2 cellular contexts compared by ENCODE assay signal in the genomic region with DNA sequence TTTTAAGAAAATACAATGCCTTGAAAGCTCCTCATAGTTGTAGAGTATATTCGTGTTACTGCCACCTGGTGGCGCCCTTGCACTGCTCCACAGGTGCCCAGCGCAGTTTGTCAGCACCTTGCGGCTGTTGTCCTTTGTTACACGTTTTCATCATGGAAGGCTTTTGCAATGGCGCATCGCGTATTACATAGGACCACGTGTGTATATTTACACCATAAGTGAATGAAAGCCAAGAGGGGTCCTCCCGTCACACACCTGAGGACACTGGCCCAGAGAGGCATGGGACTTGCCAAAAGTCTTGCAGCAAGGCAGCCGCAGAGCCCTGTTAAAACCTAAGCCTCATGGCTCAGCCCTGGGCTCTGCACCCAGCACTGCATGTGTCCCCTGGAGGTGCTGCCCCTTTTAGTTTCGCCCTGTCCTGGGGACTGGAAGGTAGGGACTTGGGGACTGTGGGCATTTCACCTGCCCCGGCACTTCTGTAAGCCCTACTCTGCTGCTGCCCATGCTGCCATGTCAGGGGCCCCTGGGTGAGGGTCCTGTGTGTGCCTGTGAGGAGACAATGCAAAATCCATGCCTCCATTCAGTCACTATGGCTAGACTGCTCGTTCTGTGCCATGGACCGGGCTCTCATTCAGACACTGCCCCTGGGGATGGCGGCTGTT.
TF ChIP-seq lines count a peak whose summit lies in the region.

No MANE protein-coding gene starts in this region.

TF ChIP-seq in IMR-90, 13 proteins besides CTCF, POLR2A, EP300 and RAD21:
- TF ChIP-seq, protein P1, sequence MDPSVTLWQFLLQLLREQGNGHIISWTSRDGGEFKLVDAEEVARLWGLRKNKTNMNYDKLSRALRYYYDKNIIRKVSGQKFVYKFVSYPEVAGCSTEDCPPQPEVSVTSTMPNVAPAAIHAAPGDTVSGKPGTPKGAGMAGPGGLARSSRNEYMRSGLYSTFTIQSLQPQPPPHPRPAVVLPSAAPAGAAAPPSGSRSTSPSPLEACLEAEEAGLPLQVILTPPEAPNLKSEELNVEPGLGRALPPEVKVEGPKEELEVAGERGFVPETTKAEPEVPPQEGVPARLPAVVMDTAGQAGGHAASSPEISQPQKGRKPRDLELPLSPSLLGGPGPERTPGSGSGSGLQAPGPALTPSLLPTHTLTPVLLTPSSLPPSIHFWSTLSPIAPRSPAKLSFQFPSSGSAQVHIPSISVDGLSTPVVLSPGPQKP (IDR thresholded peaks at IDR 0.05; ENCODE audit: borderline replicate concordance, low read depth, low read length), result no peak
- TF ChIP-seq, protein P2, sequence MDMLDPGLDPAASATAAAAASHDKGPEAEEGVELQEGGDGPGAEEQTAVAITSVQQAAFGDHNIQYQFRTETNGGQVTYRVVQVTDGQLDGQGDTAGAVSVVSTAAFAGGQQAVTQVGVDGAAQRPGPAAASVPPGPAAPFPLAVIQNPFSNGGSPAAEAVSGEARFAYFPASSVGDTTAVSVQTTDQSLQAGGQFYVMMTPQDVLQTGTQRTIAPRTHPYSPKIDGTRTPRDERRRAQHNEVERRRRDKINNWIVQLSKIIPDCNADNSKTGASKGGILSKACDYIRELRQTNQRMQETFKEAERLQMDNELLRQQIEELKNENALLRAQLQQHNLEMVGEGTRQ (IDR thresholded peaks at IDR 0.05; ENCODE audit: low read depth, low read length), result no peak
- TF ChIP-seq MXI1 (IDR thresholded peaks at IDR 0.05; ENCODE audit: borderline replicate concordance, low read depth, low read length) (peak; percentile 57; the same call in 1 of the 2 replicates), RFX5 (IDR thresholded peaks at IDR 0.05; ENCODE audit: low read depth, low read length) (no peak), CEBPB (IDR thresholded peaks at IDR 0.05; ENCODE audit: low read depth, low read length) (peak; percentile 50; the same call in 1 of the 2 replicates), SMC3 (IDR thresholded peaks at IDR 0.05; ENCODE audit: low read depth, low read length) (peak; percentile 85), BHLHE40 (IDR thresholded peaks at IDR 0.05; ENCODE audit: low read depth, low read length) (peak; percentile 14; the same call in 1 of the 2 replicates)

TF ChIP-seq in neural cell, 6 proteins besides CTCF, POLR2A, EP300 and RAD21:
- TF ChIP-seq MXI1 (conservative IDR thresholded peaks at IDR 0.05; ENCODE audit: poor library complexity, severe bottlenecking) (peak; percentile 82), SMC3 (conservative IDR thresholded peaks at IDR 0.05; ENCODE audit: poor library complexity) (peak; percentile 94)
- TF ChIP-seq, protein P3, sequence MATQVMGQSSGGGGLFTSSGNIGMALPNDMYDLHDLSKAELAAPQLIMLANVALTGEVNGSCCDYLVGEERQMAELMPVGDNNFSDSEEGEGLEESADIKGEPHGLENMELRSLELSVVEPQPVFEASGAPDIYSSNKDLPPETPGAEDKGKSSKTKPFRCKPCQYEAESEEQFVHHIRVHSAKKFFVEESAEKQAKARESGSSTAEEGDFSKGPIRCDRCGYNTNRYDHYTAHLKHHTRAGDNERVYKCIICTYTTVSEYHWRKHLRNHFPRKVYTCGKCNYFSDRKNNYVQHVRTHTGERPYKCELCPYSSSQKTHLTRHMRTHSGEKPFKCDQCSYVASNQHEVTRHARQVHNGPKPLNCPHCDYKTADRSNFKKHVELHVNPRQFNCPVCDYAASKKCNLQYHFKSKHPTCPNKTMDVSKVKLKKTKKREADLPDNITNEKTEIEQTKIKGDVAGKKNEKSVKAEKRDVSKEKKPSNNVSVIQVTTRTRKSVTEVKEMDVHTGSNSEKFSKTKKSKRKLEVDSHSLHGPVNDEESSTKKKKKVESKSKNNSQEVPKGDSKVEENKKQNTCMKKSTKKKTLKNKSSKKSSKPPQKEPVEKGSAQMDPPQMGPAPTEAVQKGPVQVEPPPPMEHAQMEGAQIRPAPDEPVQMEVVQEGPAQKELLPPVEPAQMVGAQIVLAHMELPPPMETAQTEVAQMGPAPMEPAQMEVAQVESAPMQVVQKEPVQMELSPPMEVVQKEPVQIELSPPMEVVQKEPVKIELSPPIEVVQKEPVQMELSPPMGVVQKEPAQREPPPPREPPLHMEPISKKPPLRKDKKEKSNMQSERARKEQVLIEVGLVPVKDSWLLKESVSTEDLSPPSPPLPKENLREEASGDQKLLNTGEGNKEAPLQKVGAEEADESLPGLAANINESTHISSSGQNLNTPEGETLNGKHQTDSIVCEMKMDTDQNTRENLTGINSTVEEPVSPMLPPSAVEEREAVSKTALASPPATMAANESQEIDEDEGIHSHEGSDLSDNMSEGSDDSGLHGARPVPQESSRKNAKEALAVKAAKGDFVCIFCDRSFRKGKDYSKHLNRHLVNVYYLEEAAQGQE (IDR thresholded peaks at IDR 0.05; ENCODE audit: borderline replicate concordance), result no peak
